ENCODE assay signal across 8 cellular contexts in the genomic region with DNA sequence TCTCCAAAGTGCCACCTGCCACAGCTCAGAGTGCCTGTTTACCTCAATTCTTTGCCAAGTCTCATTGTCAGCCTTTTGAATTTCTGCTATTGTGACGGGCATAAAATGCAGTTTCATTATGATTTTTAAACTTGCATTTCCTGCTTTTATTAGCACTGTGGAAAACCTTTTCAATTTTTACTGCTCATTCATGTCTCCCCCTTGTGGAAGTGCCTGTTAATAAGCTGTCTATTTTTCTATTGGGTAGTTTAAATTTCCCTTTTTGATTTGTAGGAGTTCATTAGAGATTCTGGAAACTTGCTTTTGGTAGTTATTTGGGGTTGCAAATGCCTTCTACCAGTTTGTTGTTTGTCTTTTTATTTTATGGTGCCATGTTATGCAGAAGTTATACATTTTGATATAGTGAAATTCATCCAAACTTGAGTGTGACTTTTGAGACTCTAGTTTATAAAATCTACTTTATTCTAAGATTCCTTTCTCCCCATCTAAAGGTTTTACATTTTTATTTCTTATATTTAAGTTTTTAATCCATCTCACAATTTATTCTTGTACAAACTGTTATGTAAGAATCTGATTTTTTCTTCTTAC. TPM values are rescaled to one million over a fixed set of nuclear protein-coding genes. Genes with fewer than 3 reads are reported as not detected.
DNase-seq lines count a peak whose midpoint lies in the region; ATAC-seq, FAIRE-seq and TF ChIP-seq lines count a peak whose summit lies in the region.

No MANE protein-coding gene starts in this region.

- peaks cover 0 to 13% (median 0%) of the 10 kb centered on the region in 3 experiments; a peak in 3 of 7 replicates for H3K36me3 Mint-ChIP-seq in H9 (ENCODE audit: insufficient read depth in 1 of 3, low read depth in 3 of 3)
- H3K36me3 Mint-ChIP-seq in T-helper 2 cell treated with Interferon-gamma antibody and Interleukin-4, amounts not matched to agents 5 μg/mL and 100 μg/mL, for 36 hours (ENCODE audit: low read depth), result no peaks in the 10 kb centered on the region

- no peak overlapping the region for H2AFZ ChIP-seq in H9 (ENCODE audit: low read length)
- no peak overlapping the region for H2AFZ ChIP-seq in GM12878 (ENCODE audit: control insufficient read depth, low read depth, low read length)

- H3K27me3 ChIP-seq in H9 (ENCODE audit: insufficient read depth, low read length), result no peaks in the 10 kb centered on the region
- no peaks in the 10 kb centered on the region for H3K27me3 ChIP-seq in GM12878 (replicated peaks in 1 of 2; ENCODE audit: control insufficient read depth in 2 of 2, insufficient read depth in 2 of 2, low read length in 1 of 2)

- no CpG with 5 or more reads among the region's 1 CpG for WGBS in H9 (ENCODE audit: extremely low coverage, insufficient read length, low lambda C conversion rate)
- 0% methylated on average over 1 of the region's 1 CpG for WGBS in GM12878 (ENCODE audit: insufficient coverage, insufficient replicate concordance, low lambda C conversion rate, missing lambda C conversion rate)

- H3T11ph ChIP-seq in H9 (ENCODE audit: low read length), result no peak overlapping the region

- no peak overlapping the region for H2AK5ac ChIP-seq in H9 (ENCODE audit: insufficient read length, low read length)

- H3K4me1 ChIP-seq in H9 (ENCODE audit: insufficient read depth, low read length), result no peaks in the 10 kb centered on the region; the same call in 1 of the 2 replicates
- 0 out of 2 replicates have a peak, but pooled peaks cover 2% of the 10 kb centered on the region for H3K4me1 ChIP-seq in GM12878 (ENCODE audit: control insufficient read depth, insufficient read depth, low read length)

- peaks cover 5 to 8% of the 10 kb centered on the region in 2 experiments; a peak in 4 of 5 replicates for H3K9me3 Mint-ChIP-seq in H9
- H3K9me3 Mint-ChIP-seq in T-helper 2 cell treated with Interferon-gamma antibody and Interleukin-4, amounts not matched to agents 5 μg/mL and 100 μg/mL, for 36 hours, result no peaks in the 10 kb centered on the region

- H3K9ac ChIP-seq in H9 (ENCODE audit: extremely low read depth, insufficient read length, low read length), result no peak overlapping the region
- H3K9ac ChIP-seq in GM12878 (ENCODE audit: control insufficient read depth, insufficient read depth, low read length), result no peak overlapping the region

- H3K14ac ChIP-seq in H9 (ENCODE audit: insufficient read depth, low read length), result no peak overlapping the region

- no peak overlapping the region for H4K91ac ChIP-seq in H9 (ENCODE audit: insufficient read length, low read depth, low read length)

- H3K4me2 ChIP-seq in H9 (ENCODE audit: insufficient read depth, insufficient read length, low read length) (no peak overlapping the region), GM12878 (ENCODE audit: control insufficient read depth, insufficient read depth) (no peak overlapping the region)

- CTCF ChIA-PET in GM12878 (lab: Yijun Ruan, JAX), result interaction anchor here (0.6 to 4.8 kb wide), 20 partner anchors 8 to 319 kb away, joined by 3 to 54 read pairs (median 10); no protein-coding TSS in a partner anchor

- no peaks in the 10 kb centered on the region for H4K20me1 ChIP-seq in H9 (ENCODE audit: control insufficient read depth, insufficient read depth, insufficient read length)
- H4K20me1 ChIP-seq in GM12878 (ENCODE audit: control insufficient read depth, insufficient read depth), result no peaks in the 10 kb centered on the region

- no peak overlapping the region for H3K23ac ChIP-seq in H9 (ENCODE audit: insufficient read length, low read depth, low read length)

- no peak overlapping the region for H4K5ac ChIP-seq in H9 (ENCODE audit: insufficient read length, low read depth, low read length)

- intact Hi-C loops in GM12878 (cut with micrococcal nuclease; ENCODE audit: unreplicated experiment), result no loop called here

- H3K27ac Mint-ChIP-seq in H9, result no peak overlapping the region
- no peak overlapping the region for H3K27ac Mint-ChIP-seq in T-helper 2 cell treated with Interferon-gamma antibody and Interleukin-4, amounts not matched to agents 5 μg/mL and 100 μg/mL, for 36 hours

- no peak overlapping the region for H2BK5ac ChIP-seq in H9 (ENCODE audit: insufficient read length, low read length)

- no peak overlapping the region for H3K4me3 Mint-ChIP-seq in H9
- H3K4me3 Mint-ChIP-seq in T-helper 2 cell treated with Interferon-gamma antibody and Interleukin-4, amounts not matched to agents 5 μg/mL and 100 μg/mL, for 36 hours, result no peak overlapping the region

- TF ChIP-seq CTCF in H9 (conservative IDR thresholded peaks at IDR 0.05) (peak; percentile 68), GM12878 (IDR thresholded peaks at IDR 0.05 in 2 of 3, conservative IDR thresholded peaks at IDR 0.05 in 1 of 3; ENCODE audit: control insufficient read depth in 2 of 3, extremely low read depth in 1 of 3, insufficient read depth in 1 of 3, low read depth in 3 of 3, low read length in 3 of 3) (peak; percentile 50 to 64 (median 54))

- H3K56ac ChIP-seq in H9 (ENCODE audit: insufficient read length, low read depth, low read length), result no peak overlapping the region

- no peak overlapping the region for H4K8ac ChIP-seq in H9 (replicated peaks; ENCODE audit: insufficient read length, low read depth, low read length)

- BruUV-seq in GM12878 (replicated peaks; lab: Mats Ljungman, UMichigan), result no TSS peak

- RAD21 ChIA-PET in GM12878 (lab: Charles Lee; ENCODE audit: unreplicated experiment), result interaction anchor here (0.6 to 2.7 kb wide), 10 partner anchors 11 to 278 kb away, joined by 3 to 15 read pairs (median 4); no protein-coding TSS in a partner anchor

- no peak overlapping the region for H3K4ac ChIP-seq in H9 (ENCODE audit: low read depth, low read length)

- no peak overlapping the region for H2BK15ac ChIP-seq in H9 (ENCODE audit: low read depth, low read length)

- peak; percentile 32 for DNase-seq in AG20443 (ENCODE audit: low spot score)
- no peak for DNase-seq in H9
- DNase-seq in GM12878 (ENCODE audit: low read depth, low spot score), result peak; percentile 16
- peak; percentile 33 for DNase-seq in kidney glomerular epithelial cell (lab: John Stamatoyannopoulos, UW)
- DNase-seq in stimulated activated CD4-positive, alpha-beta T cell treated with anti-CD3 and anti-CD28 coated beads, Interleukin-4, amount 100 ng/mL, for 4 hours, result no peak
- DNase-seq in T-helper 2 cell treated with Interferon-gamma antibody and Interleukin-4, amounts not matched to agents 5 μg/mL and 100 μg/mL, for 36 hours (ENCODE audit: low spot score), result no peak
- no peak for DNase-seq in KG1 (lab: John Stamatoyannopoulos, UW)
- DNase-seq in DMS79 (lab: John Stamatoyannopoulos, UW), result no peak

- peak; percentile 53 for TF ChIP-seq RAD21 in GM12878 (IDR thresholded peaks at IDR 0.05; ENCODE audit: insufficient read depth, low read depth, low read length)

- POLR2A ChIA-PET in GM12878 (lab: Charles Lee), result no interaction called here

- no peak for FAIRE-seq in GM12878 (lab: Jason Lieb, UNC)

- peaks cover 10 to 20% of the 10 kb centered on the region in 2 experiments for H3K4me1 Mint-ChIP-seq in H9
- peaks cover 8% of the 10 kb centered on the region for H3K4me1 Mint-ChIP-seq in T-helper 2 cell treated with Interferon-gamma antibody and Interleukin-4, amounts not matched to agents 5 μg/mL and 100 μg/mL, for 36 hours (ENCODE audit: low read depth)

- no peak overlapping the region for H3K27ac ChIP-seq in H9 (ENCODE audit: insufficient read length, low read depth, low read length)
- H3K27ac ChIP-seq in GM12878 (ENCODE audit: control insufficient read depth, insufficient read depth), result no peak overlapping the region

- SMC1A ChIA-PET in GM12878 (lab: Charles Lee; ENCODE audit: uncharacterized antibody, unreplicated experiment), result interaction anchor here (0.9 to 5.2 kb wide), 11 partner anchors 9 to 351 kb away, joined by 3 to 67 read pairs (median 5); no protein-coding TSS in a partner anchor

- H3K79me1 ChIP-seq in H9 (ENCODE audit: insufficient read depth, low read depth, low read length, poor library complexity, severe bottlenecking), result no peaks in the 10 kb centered on the region

- peak; percentile 31 for ATAC-seq in GM12878

- no peak overlapping the region for H3K4me3 ChIP-seq in GM12878

- H2BK120ac ChIP-seq in H9 (ENCODE audit: low read depth, low read length, poor library complexity, severe bottlenecking), result no peak overlapping the region

- H3K9me3 ChIP-seq in H9 (ENCODE audit: control insufficient read depth, low read depth, low read length) (peaks cover 4% of the 10 kb centered on the region), GM12878 (replicated peaks; ENCODE audit: control insufficient read depth, insufficient read depth, low read length) (no peaks in the 10 kb centered on the region)

- in situ Hi-C loops in GM12878 (cut with MboI), result no loop called here

- no peaks in the 10 kb centered on the region for H3K36me3 ChIP-seq in GM12878 (ENCODE audit: control insufficient read depth in 2 of 2, insufficient read depth in 2 of 2, low read length in 1 of 2)

- no peaks in the 10 kb centered on the region for H3K79me2 ChIP-seq in H9 (ENCODE audit: insufficient read depth, low read length)
- H3K79me2 ChIP-seq in GM12878 (ENCODE audit: control insufficient read depth, insufficient read depth, low read length), result no peaks in the 10 kb centered on the region

- H2BK12ac ChIP-seq in H9 (ENCODE audit: insufficient read length, low read depth, low read length), result no peak overlapping the region

- no peaks in the 10 kb centered on the region for H3K23me2 ChIP-seq in H9 (ENCODE audit: insufficient read length, low read depth, low read length, poor library complexity, severe bottlenecking)

- no peak overlapping the region for H3K18ac ChIP-seq in H9 (ENCODE audit: insufficient read length, low read depth, low read length)

- H2BK20ac ChIP-seq in H9 (ENCODE audit: low read depth, low read length, poor library complexity, severe bottlenecking), result no peak overlapping the region

- TF ChIP-seq POLR2A in GM12878 (IDR thresholded peaks at IDR 0.05; ENCODE audit: low read depth, low read length), result no peak

- TF ChIP-seq EP300 in GM12878 (IDR thresholded peaks at IDR 0.05; ENCODE audit: borderline replicate concordance in 1 of 2, control insufficient read depth in 1 of 2, low read depth in 2 of 2, low read length in 2 of 2), result no peak

- H3K27me3 Mint-ChIP-seq in H9 (ENCODE audit: low read depth), result no peaks in the 10 kb centered on the region
- no peaks in the 10 kb centered on the region for H3K27me3 Mint-ChIP-seq in T-helper 2 cell treated with Interferon-gamma antibody and Interleukin-4, amounts not matched to agents 5 μg/mL and 100 μg/mL, for 36 hours (ENCODE audit: low read depth)

RNA-seq across cellular contexts. Expression of a gene that starts 53.9 kb away (rescaled TPM):
- total RNA-seq in H9 (2021), result 2.0 and 3.4 TPM in 2 replicates
- 90.0 and 92.7 TPM in 2 replicates for total RNA-seq in GM12878 (2013; cell fraction: nucleolus; rRNA removed)
- 8.2 and 9.0 TPM in 2 replicates for total RNA-seq in GM12878 (2014; rRNA removed)
- 10.6 and 10.8 TPM in 2 replicates for total RNA-seq in GM12878 (2014; rRNA removed; fragmentation: Illumina TruSeq; extraction: Trizol)
- 6.9 TPM in 2 replicates for total RNA-seq in GM12878 (2021)
- polyA plus RNA-seq in GM12878 (2011; ENCODE audit: low read depth), result 0.08 TPM
- polyA plus RNA-seq in GM12878 (2011; rRNA removed), result 6.7 and 6.9 TPM in 2 replicates
- polyA plus RNA-seq in GM12878 (2011; cell fraction: cytosol; rRNA removed), result 4.5 and 5.4 TPM in 2 replicates
- polyA plus RNA-seq in GM12878 (2011; cell fraction: nucleus; rRNA removed), result 7.4 and 7.7 TPM in 2 replicates
- 0.89 and 1.1 TPM in 2 replicates for polyA plus RNA-seq in GM12878 (2012)
- polyA plus RNA-seq in GM12878 (2014; fragmentation: Illumina TruSeq; extraction: Trizol), result 9.1 and 9.8 TPM in 2 replicates
- polyA plus RNA-seq in GM12878 (2014; fragmentation: Nextera tagmentation; extraction: Ambion mirVana), result 10 to 100 TPM in 1 of 2 experiments, 1 to 10 TPM in 1; 7.0 to 11.4 TPM
- polyA plus RNA-seq in GM12878 (2014; rRNA removed), result 7.5 and 9.0 TPM in 2 replicates
- polyA plus RNA-seq in GM12878 (2016; fragmentation: Nextera tagmentation; extraction: Ambion mirVana), result 1 to 10 TPM; 3.9 to 7.0 TPM
- 10.0 and 11.8 TPM in 2 replicates for polyA minus RNA-seq in GM12878 (2011; rRNA and poly(A)+ RNA removed)
- 2.7 and 3.7 TPM in 2 replicates for polyA minus RNA-seq in GM12878 (2011; cell fraction: cytosol; rRNA and poly(A)+ RNA removed)
- 7.7 and 11.7 TPM in 2 replicates for polyA minus RNA-seq in GM12878 (2011; cell fraction: nucleus; rRNA and poly(A)+ RNA removed)

Comparison
In these comparisons a context has a peak if more than half of its experiments do, and no peak if none do; other contexts are left out.
1. DNase-seq: peak in AG20443 (single experiment), GM12878 (single experiment) and kidney glomerular epithelial cell (single experiment); none in H9 (single experiment), stimulated activated CD4-positive, alpha-beta T cell treated with anti-CD3 and anti-CD28 coated beads, Interleukin-4, amount 100 ng/mL, for 4 hours (0 of 2), T-helper 2 cell treated with Interferon-gamma antibody and Interleukin-4, amounts not matched to agents 5 μg/mL and 100 μg/mL, for 36 hours (single experiment), KG1 (single experiment) and DMS79 (single experiment).